In the genomic region with DNA sequence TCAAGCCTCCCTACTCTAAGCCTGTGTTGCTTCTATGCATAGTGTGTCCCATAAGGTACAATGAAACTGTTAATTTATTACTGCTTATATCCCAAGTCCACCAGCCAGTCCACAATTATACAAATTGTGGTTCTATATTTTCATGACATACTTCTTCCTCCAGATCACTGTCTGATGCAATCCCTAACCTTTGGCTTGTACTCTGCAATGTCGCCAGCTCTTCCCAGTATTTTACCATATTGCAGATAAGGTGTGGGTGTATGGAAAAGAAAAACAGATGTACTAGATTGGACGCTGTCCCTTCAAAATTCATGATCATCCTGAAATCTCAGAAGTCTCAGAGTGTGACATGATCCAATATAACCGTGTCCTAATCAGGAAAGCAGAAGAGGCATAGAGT, we compare ENCODE assay signal across 1 cellular context.
TF ChIP-seq lines count a peak whose summit lies in the region.

No MANE protein-coding gene starts in this region.

TF ChIP-seq in GM23338, 12 proteins besides CTCF, POLR2A, EP300 and RAD21 (continued from another document):
- TF ChIP-seq, protein P1, sequence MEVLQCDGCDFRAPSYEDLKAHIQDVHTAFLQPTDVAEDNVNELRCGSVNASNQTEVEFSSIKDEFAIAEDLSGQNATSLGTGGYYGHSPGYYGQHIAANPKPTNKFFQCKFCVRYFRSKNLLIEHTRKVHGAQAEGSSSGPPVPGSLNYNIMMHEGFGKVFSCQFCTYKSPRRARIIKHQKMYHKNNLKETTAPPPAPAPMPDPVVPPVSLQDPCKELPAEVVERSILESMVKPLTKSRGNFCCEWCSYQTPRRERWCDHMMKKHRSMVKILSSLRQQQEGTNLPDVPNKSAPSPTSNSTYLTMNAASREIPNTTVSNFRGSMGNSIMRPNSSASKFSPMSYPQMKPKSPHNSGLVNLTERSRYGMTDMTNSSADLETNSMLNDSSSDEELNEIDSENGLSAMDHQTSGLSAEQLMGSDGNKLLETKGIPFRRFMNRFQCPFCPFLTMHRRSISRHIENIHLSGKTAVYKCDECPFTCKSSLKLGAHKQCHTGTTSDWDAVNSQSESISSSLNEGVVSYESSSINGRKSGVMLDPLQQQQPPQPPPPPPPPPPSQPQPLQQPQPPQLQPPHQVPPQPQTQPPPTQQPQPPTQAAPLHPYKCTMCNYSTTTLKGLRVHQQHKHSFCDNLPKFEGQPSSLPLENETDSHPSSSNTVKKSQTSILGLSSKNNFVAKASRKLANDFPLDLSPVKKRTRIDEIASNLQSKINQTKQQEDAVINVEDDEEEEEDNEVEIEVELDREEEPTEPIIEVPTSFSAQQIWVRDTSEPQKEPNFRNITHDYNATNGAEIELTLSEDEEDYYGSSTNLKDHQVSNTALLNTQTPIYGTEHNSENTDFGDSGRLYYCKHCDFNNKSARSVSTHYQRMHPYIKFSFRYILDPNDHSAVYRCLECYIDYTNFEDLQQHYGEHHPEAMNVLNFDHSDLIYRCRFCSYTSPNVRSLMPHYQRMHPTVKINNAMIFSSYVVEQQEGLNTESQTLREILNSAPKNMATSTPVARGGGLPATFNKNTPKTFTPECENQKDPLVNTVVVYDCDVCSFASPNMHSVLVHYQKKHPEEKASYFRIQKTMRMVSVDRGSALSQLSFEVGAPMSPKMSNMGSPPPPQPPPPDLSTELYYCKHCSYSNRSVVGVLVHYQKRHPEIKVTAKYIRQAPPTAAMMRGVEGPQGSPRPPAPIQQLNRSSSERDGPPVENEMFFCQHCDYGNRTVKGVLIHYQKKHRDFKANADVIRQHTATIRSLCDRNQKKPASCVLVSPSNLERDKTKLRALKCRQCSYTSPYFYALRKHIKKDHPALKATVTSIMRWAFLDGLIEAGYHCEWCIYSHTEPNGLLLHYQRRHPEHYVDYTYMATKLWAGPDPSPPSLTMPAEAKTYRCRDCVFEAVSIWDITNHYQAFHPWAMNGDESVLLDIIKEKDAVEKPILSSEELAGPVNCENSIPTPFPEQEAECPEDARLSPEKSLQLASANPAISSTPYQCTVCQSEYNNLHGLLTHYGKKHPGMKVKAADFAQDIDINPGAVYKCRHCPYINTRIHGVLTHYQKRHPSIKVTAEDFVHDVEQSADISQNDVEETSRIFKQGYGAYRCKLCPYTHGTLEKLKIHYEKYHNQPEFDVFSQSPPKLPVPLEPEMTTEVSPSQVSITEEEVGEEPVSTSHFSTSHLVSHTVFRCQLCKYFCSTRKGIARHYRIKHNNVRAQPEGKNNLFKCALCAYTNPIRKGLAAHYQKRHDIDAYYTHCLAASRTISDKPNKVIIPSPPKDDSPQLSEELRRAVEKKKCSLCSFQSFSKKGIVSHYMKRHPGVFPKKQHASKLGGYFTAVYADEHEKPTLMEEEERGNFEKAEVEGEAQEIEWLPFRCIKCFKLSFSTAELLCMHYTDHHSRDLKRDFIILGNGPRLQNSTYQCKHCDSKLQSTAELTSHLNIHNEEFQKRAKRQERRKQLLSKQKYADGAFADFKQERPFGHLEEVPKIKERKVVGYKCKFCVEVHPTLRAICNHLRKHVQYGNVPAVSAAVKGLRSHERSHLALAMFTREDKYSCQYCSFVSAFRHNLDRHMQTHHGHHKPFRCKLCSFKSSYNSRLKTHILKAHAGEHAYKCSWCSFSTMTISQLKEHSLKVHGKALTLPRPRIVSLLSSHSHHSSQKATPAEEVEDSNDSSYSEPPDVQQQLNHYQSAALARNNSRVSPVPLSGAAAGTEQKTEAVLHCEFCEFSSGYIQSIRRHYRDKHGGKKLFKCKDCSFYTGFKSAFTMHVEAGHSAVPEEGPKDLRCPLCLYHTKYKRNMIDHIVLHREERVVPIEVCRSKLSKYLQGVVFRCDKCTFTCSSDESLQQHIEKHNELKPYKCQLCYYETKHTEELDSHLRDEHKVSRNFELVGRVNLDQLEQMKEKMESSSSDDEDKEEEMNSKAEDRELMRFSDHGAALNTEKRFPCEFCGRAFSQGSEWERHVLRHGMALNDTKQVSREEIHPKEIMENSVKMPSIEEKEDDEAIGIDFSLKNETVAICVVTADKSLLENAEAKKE (CRISPR knock-in tag; IDR thresholded peaks at IDR 0.05) = no peak
- TF ChIP-seq POLR2AphosphoS5 (IDR thresholded peaks at IDR 0.05; ENCODE audit: low read depth) (no peak), ZNF114 (CRISPR knock-in tag; IDR thresholded peaks at IDR 0.05) (no peak), ZNF331 (CRISPR knock-in tag; IDR thresholded peaks at IDR 0.05; ENCODE audit: low read depth) (no peak), EZH2 (IDR thresholded peaks at IDR 0.05; ENCODE audit: low read depth, unreplicated experiment) (no peak), JUNB (IDR thresholded peaks at IDR 0.05; ENCODE audit: unreplicated experiment) (no peak)
